In the genomic region with DNA sequence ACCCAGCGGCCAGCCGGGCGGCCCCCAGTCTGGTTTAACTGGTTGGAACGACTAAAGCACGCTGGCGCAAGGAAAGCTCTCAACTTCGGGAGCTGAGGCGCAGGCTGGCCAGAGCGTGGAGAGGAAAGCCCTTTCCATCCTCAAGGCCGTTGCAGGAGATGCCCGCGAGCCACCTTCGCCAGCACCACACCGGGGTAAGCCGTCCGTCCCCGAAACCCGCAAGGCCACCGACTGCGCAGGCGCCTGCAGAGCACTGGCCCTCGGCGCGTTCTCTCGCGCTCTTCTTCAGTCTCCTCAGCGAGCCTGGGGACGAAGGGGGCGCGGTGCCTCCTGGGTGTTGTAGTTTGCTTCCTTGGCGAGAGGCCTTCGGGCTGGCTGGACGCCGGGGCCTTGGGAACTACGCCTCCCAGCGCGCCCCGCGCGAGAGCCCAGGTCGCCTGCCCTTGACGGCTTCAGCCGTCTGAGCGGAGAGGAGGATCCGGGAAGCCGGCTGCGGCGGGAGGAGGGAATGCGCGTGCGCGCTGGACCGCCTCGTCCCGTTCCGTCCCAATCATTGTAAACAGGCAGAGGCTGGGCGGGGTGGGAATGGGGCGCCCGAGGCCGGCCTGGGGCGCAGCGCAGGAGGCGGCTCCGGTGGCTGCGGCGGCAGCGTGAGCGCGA, we compare ENCODE assay signal across 1 cellular context.
TF ChIP-seq lines count a peak whose summit lies in the region.

RALBP1 (plus strand) TSS at position 531 of the 660 bp plus-strand sequence. CDS start 37,533 bp downstream, outside the sequence.

TF ChIP-seq in HepG2, 621 proteins besides CTCF, POLR2A, EP300 and RAD21 (continued from another document and continues in another):
- TF ChIP-seq, protein P1, sequence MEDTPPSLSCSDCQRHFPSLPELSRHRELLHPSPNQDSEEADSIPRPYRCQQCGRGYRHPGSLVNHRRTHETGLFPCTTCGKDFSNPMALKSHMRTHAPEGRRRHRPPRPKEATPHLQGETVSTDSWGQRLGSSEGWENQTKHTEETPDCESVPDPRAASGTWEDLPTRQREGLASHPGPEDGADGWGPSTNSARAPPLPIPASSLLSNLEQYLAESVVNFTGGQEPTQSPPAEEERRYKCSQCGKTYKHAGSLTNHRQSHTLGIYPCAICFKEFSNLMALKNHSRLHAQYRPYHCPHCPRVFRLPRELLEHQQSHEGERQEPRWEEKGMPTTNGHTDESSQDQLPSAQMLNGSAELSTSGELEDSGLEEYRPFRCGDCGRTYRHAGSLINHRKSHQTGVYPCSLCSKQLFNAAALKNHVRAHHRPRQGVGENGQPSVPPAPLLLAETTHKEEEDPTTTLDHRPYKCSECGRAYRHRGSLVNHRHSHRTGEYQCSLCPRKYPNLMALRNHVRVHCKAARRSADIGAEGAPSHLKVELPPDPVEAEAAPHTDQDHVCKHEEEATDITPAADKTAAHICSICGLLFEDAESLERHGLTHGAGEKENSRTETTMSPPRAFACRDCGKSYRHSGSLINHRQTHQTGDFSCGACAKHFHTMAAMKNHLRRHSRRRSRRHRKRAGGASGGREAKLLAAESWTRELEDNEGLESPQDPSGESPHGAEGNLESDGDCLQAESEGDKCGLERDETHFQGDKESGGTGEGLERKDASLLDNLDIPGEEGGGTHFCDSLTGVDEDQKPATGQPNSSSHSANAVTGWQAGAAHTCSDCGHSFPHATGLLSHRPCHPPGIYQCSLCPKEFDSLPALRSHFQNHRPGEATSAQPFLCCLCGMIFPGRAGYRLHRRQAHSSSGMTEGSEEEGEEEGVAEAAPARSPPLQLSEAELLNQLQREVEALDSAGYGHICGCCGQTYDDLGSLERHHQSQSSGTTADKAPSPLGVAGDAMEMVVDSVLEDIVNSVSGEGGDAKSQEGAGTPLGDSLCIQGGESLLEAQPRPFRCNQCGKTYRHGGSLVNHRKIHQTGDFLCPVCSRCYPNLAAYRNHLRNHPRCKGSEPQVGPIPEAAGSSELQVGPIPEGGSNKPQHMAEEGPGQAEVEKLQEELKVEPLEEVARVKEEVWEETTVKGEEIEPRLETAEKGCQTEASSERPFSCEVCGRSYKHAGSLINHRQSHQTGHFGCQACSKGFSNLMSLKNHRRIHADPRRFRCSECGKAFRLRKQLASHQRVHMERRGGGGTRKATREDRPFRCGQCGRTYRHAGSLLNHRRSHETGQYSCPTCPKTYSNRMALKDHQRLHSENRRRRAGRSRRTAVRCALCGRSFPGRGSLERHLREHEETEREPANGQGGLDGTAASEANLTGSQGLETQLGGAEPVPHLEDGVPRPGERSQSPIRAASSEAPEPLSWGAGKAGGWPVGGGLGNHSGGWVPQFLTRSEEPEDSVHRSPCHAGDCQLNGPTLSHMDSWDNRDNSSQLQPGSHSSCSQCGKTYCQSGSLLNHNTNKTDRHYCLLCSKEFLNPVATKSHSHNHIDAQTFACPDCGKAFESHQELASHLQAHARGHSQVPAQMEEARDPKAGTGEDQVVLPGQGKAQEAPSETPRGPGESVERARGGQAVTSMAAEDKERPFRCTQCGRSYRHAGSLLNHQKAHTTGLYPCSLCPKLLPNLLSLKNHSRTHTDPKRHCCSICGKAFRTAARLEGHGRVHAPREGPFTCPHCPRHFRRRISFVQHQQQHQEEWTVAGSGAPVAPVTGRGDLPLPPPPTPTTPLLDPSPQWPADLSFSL (CRISPR knock-in tag; IDR thresholded peaks at IDR 0.05): no peak
- TF ChIP-seq ZBTB10 (CRISPR knock-in tag; IDR thresholded peaks at IDR 0.05; ENCODE audit: borderline replicate concordance) (no peak), NFYB (CRISPR knock-in tag; IDR thresholded peaks at IDR 0.05) (no peak), GLI4 (CRISPR knock-in tag; IDR thresholded peaks at IDR 0.05; ENCODE audit: borderline replicate concordance) (0 out of 2 replicates have a peak, but pooled peaks have one; percentile 19), HOXA7 (CRISPR knock-in tag; IDR thresholded peaks at IDR 0.05) (no peak), TEAD3 (CRISPR knock-in tag; optimal IDR thresholded peaks at IDR 0.05; ENCODE audit: borderline replicate concordance) (peak; percentile 19), CENPT (CRISPR knock-in tag; IDR thresholded peaks at IDR 0.05; ENCODE audit: low read depth) (no peak), FLYWCH1 (CRISPR knock-in tag; IDR thresholded peaks at IDR 0.05) (no peak), ZNF740 (CRISPR knock-in tag; IDR thresholded peaks at IDR 0.05) (no peak), CREM (IDR thresholded peaks at IDR 0.05) (peak; percentile 94), CREM (CRISPR knock-in tag; IDR thresholded peaks at IDR 0.05) (no peak), STAG1 (CRISPR knock-in tag; IDR thresholded peaks at IDR 0.05) (peak; percentile 27; the same call in 1 of the 2 replicates), RFX1 (IDR thresholded peaks at IDR 0.05) (no peak), ADNP (CRISPR knock-in tag; IDR thresholded peaks at IDR 0.05) (no peak), ZNF709 (CRISPR knock-in tag; IDR thresholded peaks at IDR 0.05) (no peak), SNRNP70 (IDR thresholded peaks at IDR 0.05; ENCODE audit: low read depth, low read length) (no peak), MLX (CRISPR knock-in tag; IDR thresholded peaks at IDR 0.05) (no peak; the same call in 1 of the 2 replicates), MTA3 (CRISPR knock-in tag; IDR thresholded peaks at IDR 0.05) (no peak), ZNF572 (CRISPR knock-in tag; IDR thresholded peaks at IDR 0.05) (no peak), ZNF282 (IDR thresholded peaks at IDR 0.05; ENCODE audit: partially characterized antibody) (no peak), TERF1 (CRISPR knock-in tag; IDR thresholded peaks at IDR 0.05) (no peak), ZSCAN30 (CRISPR knock-in tag; IDR thresholded peaks at IDR 0.05) (no peak), MXD4 (CRISPR knock-in tag; IDR thresholded peaks at IDR 0.05) (peak; percentile 74; the same call in 1 of the 2 replicates), JUN (CRISPR knock-in tag; IDR thresholded peaks at IDR 0.05) (no peak), KMT2B (CRISPR knock-in tag; IDR thresholded peaks at IDR 0.05) (peak; percentile 74), ZNF3 (CRISPR knock-in tag; IDR thresholded peaks at IDR 0.05) (no peak), CEBPB (IDR thresholded peaks at IDR 0.05; ENCODE audit: borderline replicate concordance, low read depth, low read length) (no peak), ZNF670 (CRISPR knock-in tag; IDR thresholded peaks at IDR 0.05; ENCODE audit: borderline replicate concordance) (no peak; the same call in 1 of the 2 replicates), RBM39 (IDR thresholded peaks at IDR 0.05; ENCODE audit: low read depth, low read length, poor library complexity, severe bottlenecking) (peak; percentile 19), REL (CRISPR knock-in tag; conservative IDR thresholded peaks at IDR 0.05) (no peak), ZC3H13 (CRISPR knock-in tag; IDR thresholded peaks at IDR 0.05) (peak; percentile 78; the same call in 1 of the 2 replicates)
- TF ChIP-seq, protein P2, sequence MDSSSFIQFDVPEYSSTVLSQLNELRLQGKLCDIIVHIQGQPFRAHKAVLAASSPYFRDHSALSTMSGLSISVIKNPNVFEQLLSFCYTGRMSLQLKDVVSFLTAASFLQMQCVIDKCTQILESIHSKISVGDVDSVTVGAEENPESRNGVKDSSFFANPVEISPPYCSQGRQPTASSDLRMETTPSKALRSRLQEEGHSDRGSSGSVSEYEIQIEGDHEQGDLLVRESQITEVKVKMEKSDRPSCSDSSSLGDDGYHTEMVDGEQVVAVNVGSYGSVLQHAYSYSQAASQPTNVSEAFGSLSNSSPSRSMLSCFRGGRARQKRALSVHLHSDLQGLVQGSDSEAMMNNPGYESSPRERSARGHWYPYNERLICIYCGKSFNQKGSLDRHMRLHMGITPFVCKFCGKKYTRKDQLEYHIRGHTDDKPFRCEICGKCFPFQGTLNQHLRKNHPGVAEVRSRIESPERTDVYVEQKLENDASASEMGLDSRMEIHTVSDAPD (CRISPR knock-in tag; IDR thresholded peaks at IDR 0.05): no peak
- TF ChIP-seq, protein P3, sequence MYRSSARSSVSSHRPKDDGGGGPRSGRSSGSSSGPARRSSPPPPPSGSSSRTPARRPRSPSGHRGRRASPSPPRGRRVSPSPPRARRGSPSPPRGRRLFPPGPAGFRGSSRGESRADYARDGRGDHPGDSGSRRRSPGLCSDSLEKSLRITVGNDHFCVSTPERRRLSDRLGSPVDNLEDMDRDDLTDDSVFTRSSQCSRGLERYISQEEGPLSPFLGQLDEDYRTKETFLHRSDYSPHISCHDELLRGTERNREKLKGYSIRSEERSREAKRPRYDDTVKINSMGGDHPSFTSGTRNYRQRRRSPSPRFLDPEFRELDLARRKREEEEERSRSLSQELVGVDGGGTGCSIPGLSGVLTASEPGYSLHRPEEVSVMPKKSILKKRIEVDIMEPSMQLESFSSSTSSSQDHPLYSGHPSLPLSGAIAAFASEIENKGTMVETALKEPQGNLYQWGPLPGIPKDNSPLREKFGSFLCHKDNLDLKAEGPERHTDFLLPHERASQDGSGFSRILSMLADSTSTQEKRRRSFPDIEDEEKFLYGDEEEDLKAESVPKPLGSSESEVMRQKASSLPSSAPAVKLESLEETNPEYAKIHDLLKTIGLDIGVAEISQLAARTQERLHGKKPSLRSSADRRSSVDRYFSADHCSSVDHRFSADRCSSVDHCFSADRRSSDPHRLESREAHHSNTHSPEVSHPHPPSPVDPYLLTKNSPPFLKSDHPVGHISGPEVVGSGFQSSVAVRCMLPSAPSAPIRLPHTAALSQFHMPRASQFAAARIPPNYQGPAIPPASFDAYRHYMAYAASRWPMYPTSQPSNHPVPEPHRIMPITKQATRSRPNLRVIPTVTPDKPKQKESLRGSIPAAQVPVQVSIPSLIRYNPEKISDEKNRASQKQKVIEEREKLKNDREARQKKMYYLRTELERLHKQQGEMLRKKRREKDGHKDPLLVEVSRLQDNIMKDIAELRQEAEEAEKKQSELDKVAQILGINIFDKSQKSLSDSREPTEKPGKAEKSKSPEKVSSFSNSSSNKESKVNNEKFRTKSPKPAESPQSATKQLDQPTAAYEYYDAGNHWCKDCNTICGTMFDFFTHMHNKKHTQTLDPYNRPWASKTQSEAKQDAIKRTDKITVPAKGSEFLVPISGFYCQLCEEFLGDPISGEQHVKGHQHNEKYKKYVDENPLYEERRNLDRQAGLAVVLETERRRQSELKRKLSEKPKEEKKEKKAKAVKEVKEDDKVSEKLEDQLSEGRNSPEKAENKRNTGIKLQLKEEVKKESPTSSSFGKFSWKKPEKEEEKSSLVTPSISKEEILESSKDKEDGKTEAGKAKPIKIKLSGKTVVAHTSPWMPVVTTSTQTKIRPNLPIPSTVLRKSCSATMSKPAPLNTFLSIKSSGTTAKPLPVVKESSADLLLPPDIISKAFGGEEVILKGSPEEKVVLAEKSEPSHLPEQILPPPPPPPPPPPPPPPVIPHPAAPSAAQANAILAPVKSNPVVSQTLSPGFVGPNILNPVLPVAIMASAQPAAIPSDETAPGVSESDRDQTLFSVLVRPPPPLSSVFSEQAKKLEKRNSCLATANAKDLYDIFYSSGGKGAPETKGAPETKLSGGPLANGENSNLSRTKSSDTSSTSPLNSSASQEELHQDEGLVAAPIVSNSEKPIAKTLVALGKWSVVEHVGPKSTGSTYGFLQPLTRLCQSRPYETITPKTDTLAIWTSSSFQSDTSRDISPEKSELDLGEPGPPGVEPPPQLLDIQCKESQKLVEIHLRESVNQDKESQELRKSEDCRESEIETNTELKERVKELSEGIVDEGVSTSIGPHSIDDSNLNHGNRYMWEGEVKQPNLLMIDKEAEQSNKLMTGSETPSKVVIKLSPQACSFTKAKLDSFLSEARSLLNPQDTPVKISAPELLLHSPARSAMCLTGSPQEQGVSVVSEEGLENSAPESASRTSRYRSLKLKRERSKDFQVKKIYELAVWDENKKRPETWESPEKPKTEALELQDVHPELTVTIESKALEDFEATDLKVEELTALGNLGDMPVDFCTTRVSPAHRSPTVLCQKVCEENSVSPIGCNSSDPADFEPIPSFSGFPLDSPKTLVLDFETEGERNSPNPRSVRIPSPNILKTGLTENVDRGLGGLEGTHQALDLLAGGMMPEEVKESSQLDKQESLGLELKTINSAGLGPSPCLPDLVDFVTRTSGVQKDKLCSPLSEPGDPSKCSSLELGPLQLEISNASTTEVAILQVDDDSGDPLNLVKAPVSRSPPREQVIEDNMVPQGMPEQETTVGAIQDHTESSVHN (CRISPR knock-in tag; IDR thresholded peaks at IDR 0.05): 0 out of 2 replicates have a peak, but pooled peaks have one; percentile 26
- TF ChIP-seq, protein P4, sequence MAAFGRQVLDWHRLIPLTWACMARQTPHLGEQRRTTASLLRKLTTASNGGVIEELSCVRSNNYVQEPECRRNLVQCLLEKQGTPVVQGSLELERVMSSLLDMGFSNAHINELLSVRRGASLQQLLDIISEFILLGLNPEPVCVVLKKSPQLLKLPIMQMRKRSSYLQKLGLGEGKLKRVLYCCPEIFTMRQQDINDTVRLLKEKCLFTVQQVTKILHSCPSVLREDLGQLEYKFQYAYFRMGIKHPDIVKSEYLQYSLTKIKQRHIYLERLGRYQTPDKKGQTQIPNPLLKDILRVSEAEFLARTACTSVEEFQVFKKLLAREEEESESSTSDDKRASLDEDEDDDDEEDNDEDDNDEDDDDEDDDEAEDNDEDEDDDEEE (CRISPR knock-in tag; IDR thresholded peaks at IDR 0.05): no peak; the same call in 1 of the 2 replicates
